Comparison of ENCODE assay signal across 1 cellular context in genomic region chr15:41848595-41848994, GRCh38.
TF ChIP-seq lines count a peak whose summit lies in the region.

No MANE protein-coding gene starts in this region.

TF ChIP-seq in WTC11, 78 proteins besides CTCF, POLR2A, EP300 and RAD21 (continued from another document):
- TF ChIP-seq PRRX2 (CRISPR knock-in tag; IDR thresholded peaks at IDR 0.05) (no peak), TP53 (CRISPR knock-in tag; IDR thresholded peaks at IDR 0.05) (no peak)
TF ChIP-seq in WTC11: peak in this region for 0.
